ENCODE assay signal across 23 cellular contexts in genomic region chr11:22711212-22711770, GRCh38. TPM values are rescaled to one million over a fixed set of nuclear protein-coding genes. Genes with fewer than 3 reads are reported as not detected.
DNase-seq lines count a peak whose midpoint lies in the region; ATAC-seq, FAIRE-seq and TF ChIP-seq lines count a peak whose summit lies in the region.
"Had no signal": no experiment of that assay in that cellular context is flagged by ENCODE, and none has a peak within 500 bp of the region (broad histone marks: within the 10 kb centered on the region; RNA-seq: fewer than 3 reads in every experiment).

No MANE protein-coding gene starts in this region.

- H3K27ac ChIP-seq in right atrium auricular region = no peak overlapping the region
- H3K27ac ChIP-seq: C4-2B, colonic mucosa, vagina had no signal

- no peaks in the 10 kb centered on the region for H3K36me3 ChIP-seq in right atrium auricular region
- no peaks in the 10 kb centered on the region for H3K36me3 ChIP-seq in bronchial epithelial cell (ENCODE audit: control insufficient read depth, insufficient read depth, low read length)
- H3K36me3 ChIP-seq: colonic mucosa, vagina had no signal

- H3K4me3 Mint-ChIP-seq in mesothelial cell of epicardium = no peak overlapping the region
- H3K4me3 Mint-ChIP-seq: activated naive CD8-positive, alpha-beta T cell treated with anti-CD3 and anti-CD28 coated beads for 36 hours; neural crest cell had no signal

- peaks cover 21% of the 10 kb centered on the region for H3K36me3 Mint-ChIP-seq in mesothelial cell of epicardium

- DNase-seq in Right ventricle myocardium superior = peak; percentile 25
- no peak for DNase-seq in right atrium auricular region (ENCODE audit: low spot score)
- peak; percentile 89 for DNase-seq in bronchial epithelial cell (ENCODE audit: low read depth)
- DNase-seq in mesothelial cell of epicardium (ENCODE audit: low spot score in 2 of 2, unreplicated experiment in 2 of 2) = no peak
- no peak for DNase-seq in GM20000 (ENCODE audit: low spot score)
- no peak for DNase-seq in C1 segment of cervical spinal cord (lab: John Stamatoyannopoulos, UW)
- DNase-seq in activated effector memory CD4-positive, alpha-beta T cell treated with Interleukin-2 at 50 U/mL for 16 hours = no peak
- no peak for DNase-seq in T-helper 9 cell
- DNase-seq: activated CD8-positive, alpha-beta memory T cell treated with anti-CD3 and anti-CD28 coated beads for 24 hours; activated naive CD8-positive, alpha-beta T cell treated with anti-CD3 and anti-CD28 coated beads for 36 hours; midbrain; NCI-H2029 treated with DMSO at 0.1 percent for 48 hours; NCI-H748 treated with DMSO at 0.1 percent for 48 hours; PC-3; SK-N-SH; stimulated activated CD8-positive, alpha-beta memory T cell treated with anti-CD3 and anti-CD28 coated beads, Interleukin-4, amount 100 ng/mL, for 48 hours; T1000 had no signal

- peak overlapping the region; percentile 91 for H3K27ac Mint-ChIP-seq in mesothelial cell of epicardium
- H3K27ac Mint-ChIP-seq: activated naive CD8-positive, alpha-beta T cell treated with anti-CD3 and anti-CD28 coated beads for 36 hours had no signal

- H3K9me3 ChIP-seq in right atrium auricular region = no peaks in the 10 kb centered on the region
- H3K9me3 ChIP-seq: colonic mucosa, SK-N-SH, vagina had no signal

- peak; percentile 84 for FAIRE-seq in bronchial epithelial cell (lab: Jason Lieb, UNC)
- FAIRE-seq: endometrium had no signal

- no peak overlapping the region for H3K4me3 ChIP-seq in right atrium auricular region
- no peak overlapping the region for H3K4me3 ChIP-seq in bronchial epithelial cell (ENCODE audit: low read depth, low read length)
- H3K4me3 ChIP-seq: colonic mucosa, vagina had no signal

- no peak for TF ChIP-seq CTCF in right atrium auricular region (IDR thresholded peaks at IDR 0.05)
- no peak for TF ChIP-seq CTCF in bronchial epithelial cell (IDR thresholded peaks at IDR 0.05; ENCODE audit: insufficient read depth, low read length, severe bottlenecking)
- no peak for TF ChIP-seq CTCF in mesothelial cell of epicardium (IDR thresholded peaks at IDR 0.05; ENCODE audit: unreplicated experiment)
- TF ChIP-seq CTCF in GM20000 (IDR thresholded peaks at IDR 0.05; ENCODE audit: extremely low read depth, missing control alignments) = no peak

- intact Hi-C loops in Right ventricle myocardium superior (cut with DNase I) = no loop called here

- no peaks in the 10 kb centered on the region for H3K27me3 Mint-ChIP-seq in mesothelial cell of epicardium (ENCODE audit: low read depth)
- H3K27me3 Mint-ChIP-seq: activated naive CD8-positive, alpha-beta T cell treated with anti-CD3 and anti-CD28 coated beads for 36 hours had no signal

- no peaks in the 10 kb centered on the region for H3K4me1 ChIP-seq in right atrium auricular region
- H3K4me1 ChIP-seq: colonic mucosa, vagina had no signal

- H3K27me3 ChIP-seq in right atrium auricular region (no peaks in the 10 kb centered on the region), bronchial epithelial cell (ENCODE audit: control insufficient read depth, insufficient read depth, low read length) (no peaks in the 10 kb centered on the region)
- H3K27me3 ChIP-seq: colonic mucosa, vagina had no signal

- H3K9me3 Mint-ChIP-seq in mesothelial cell of epicardium = peaks cover 30% of the 10 kb centered on the region

- ATAC-seq in Right ventricle myocardium superior (ENCODE audit: poor library complexity) = peak; percentile 25
- ATAC-seq: activated CD4-positive, CD25-positive, alpha-beta regulatory T cell treated with anti-CD3 and anti-CD28 coated beads, Interleukin-2, amount 50 U/mL, for 24 hours; PC-3 had no signal

- peaks cover 18% of the 10 kb centered on the region for H3K4me1 Mint-ChIP-seq in mesothelial cell of epicardium
- H3K4me1 Mint-ChIP-seq: neural crest cell had no signal

RNA-seq across cellular contexts. Expression of gene GAS2, which starts 44.9 kb away (rescaled TPM):
- total RNA-seq in Right ventricle myocardium superior = 9.7 TPM
- 1 to 10 TPM; 6.5 to 9.7 TPM for total RNA-seq in right atrium auricular region
- total RNA-seq in bronchial epithelial cell = 1.1 and 1.8 TPM in 2 replicates
- 14.8 to 17.8 TPM (median 14.9 TPM) in 3 replicates for total RNA-seq in mesothelial cell of epicardium
- total RNA-seq: PC-3 had no signal

Comparison
In these comparisons a context has a peak if more than half of its experiments do, and no peak if none do; other contexts are left out.
1. DNase-seq: peak in Right ventricle myocardium superior (single experiment) and bronchial epithelial cell (single experiment); none in right atrium auricular region (single experiment), mesothelial cell of epicardium (0 of 2), GM20000 (single experiment), C1 segment of cervical spinal cord (0 of 14), activated effector memory CD4-positive, alpha-beta T cell treated with Interleukin-2 at 50 U/mL for 16 hours (single experiment) and T-helper 9 cell (single experiment).